11 cellular contexts compared by ENCODE assay signal in the genomic region with DNA sequence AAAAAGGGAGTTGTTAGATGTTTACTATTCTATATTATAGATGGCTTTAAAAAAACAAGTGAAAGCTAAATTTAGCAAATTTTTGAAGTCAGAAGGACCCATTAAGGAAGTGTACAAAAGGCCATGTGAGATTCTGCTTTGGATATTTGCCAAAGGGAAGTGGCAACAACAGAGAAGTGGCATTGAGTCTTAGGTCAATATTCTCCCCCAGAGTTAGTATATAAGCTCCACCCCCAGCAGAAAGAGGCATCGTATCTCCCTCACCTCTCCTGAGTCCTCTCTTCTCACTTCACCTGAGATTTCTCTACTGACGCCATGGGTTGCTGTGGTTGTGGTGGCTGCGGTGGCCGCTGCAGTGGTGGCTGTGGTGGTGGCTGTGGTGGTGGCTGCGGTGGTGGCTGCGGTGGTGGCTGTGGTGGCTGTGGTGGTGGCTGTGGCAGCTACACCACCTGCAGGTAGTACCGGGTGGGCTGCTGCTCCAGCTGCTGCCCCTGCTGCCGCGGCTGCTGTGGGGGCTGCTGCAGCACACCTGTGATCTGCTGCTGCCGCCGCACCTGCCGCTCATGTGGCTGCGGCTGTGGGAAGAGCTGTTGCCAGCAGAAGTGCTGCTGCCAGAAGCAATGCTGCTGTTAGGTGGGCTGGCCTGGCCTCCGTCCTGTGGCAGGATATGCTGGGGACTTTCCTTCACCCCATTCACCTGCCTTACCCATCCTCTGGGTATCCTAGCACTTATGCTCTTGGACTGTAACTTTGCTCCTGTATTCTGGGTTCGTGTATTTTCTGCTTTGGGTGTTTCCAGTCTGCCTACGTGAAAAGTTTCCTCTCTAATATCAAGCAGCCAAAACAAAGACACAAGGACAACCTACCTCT. TPM values are rescaled to one million over a fixed set of nuclear protein-coding genes. Genes with fewer than 3 reads are reported as not detected.
DNase-seq lines count a peak whose midpoint lies in the region; ATAC-seq lines count a peak whose summit lies in the region.
"Had no signal": no experiment of that assay in that cellular context is flagged by ENCODE, and none has a peak within 500 bp of the region (broad histone marks: within the 10 kb centered on the region; RNA-seq: fewer than 3 reads in every experiment).

No MANE protein-coding gene starts in this region.

- H3K4me1 ChIP-seq in SJCRH30: no peaks in the 10 kb centered on the region
- H3K4me1 ChIP-seq: pancreas had no signal

- DNase-seq in DMS53 treated with DMSO at 0.1 percent for 48 hours (lab: John Stamatoyannopoulos, UW; ENCODE audit: unreplicated experiment) (peak; percentile 76), NCI-H2029 (lab: John Stamatoyannopoulos, UW) (peak; percentile 84), left colon (no peak), NCI-H2081 treated with DMSO at 0.1 percent for 48 hours (lab: John Stamatoyannopoulos, UW) (no peak), HCEC 1CT (no peak), ecto neural progenitor cell (ENCODE audit: low spot score) (no peak), SJCRH30 (no peak)
- DNase-seq: heart right ventricle, pancreas had no signal

- ATAC-seq in GM21367 (IDR thresholded peaks at IDR 0.05; ENCODE audit: unreplicated experiment): peak; percentile 54
- peak; percentile 50 for ATAC-seq in left colon

- intact Hi-C loops in left colon (cut with DNase I, micrococcal nuclease): no loop called here

- H3K9me3 ChIP-seq in SJCRH30 (replicated peaks): no peaks in the 10 kb centered on the region
- H3K9me3 ChIP-seq: heart right ventricle, pancreas had no signal

- no peaks in the 10 kb centered on the region for H3K36me3 ChIP-seq in SJCRH30
- H3K36me3 ChIP-seq: heart right ventricle, pancreas had no signal

- no peak overlapping the region for H3K27ac ChIP-seq in SJCRH30
- H3K27ac ChIP-seq: heart right ventricle, pancreas had no signal

- no peaks in the 10 kb centered on the region for H3K27me3 ChIP-seq in SJCRH30
- H3K27me3 ChIP-seq: pancreas had no signal

- H3K4me3 ChIP-seq in SJCRH30: no peak overlapping the region
- H3K4me3 ChIP-seq: heart right ventricle, pancreas had no signal

RNA-seq across cellular contexts. Expression of a gene that starts 5.9 kb away (rescaled TPM):
- not detected for total RNA-seq in left colon
- not detected in 2 replicates for total RNA-seq in SJCRH30 (2014; rRNA removed; shearing (Covaris generic))
- total RNA-seq: G401, heart right ventricle, pancreas had no signal

RNA-seq across cellular contexts. Expression of a gene that starts 8.6 kb away (rescaled TPM):
- not detected for total RNA-seq in left colon
- total RNA-seq in SJCRH30 (2014; rRNA removed; shearing (Covaris generic)): not detected in 2 replicates
- total RNA-seq: G401, heart right ventricle, pancreas had no signal

RNA-seq across cellular contexts. Expression of a gene that starts 10.0 kb away (rescaled TPM):
- not detected for total RNA-seq in left colon
- total RNA-seq in SJCRH30 (2014; rRNA removed; shearing (Covaris generic)): not detected in 2 replicates
- total RNA-seq: G401, heart right ventricle, pancreas had no signal

RNA-seq across cellular contexts. Expression of a gene that starts 57.9 kb away (rescaled TPM):
- total RNA-seq in left colon: not detected
- total RNA-seq in SJCRH30 (2014; rRNA removed; shearing (Covaris generic)): not detected in 2 replicates
- total RNA-seq: G401, heart right ventricle, pancreas had no signal

Comparison
In these comparisons a context has a peak if more than half of its experiments do, and no peak if none do; other contexts are left out.
1. DNase-seq: peak in DMS53 treated with DMSO at 0.1 percent for 48 hours (single experiment) and NCI-H2029 (single experiment); none in left colon (0 of 2), NCI-H2081 treated with DMSO at 0.1 percent for 48 hours (single experiment), HCEC 1CT (single experiment), ecto neural progenitor cell (single experiment) and SJCRH30 (0 of 2).